Comparison of ENCODE assay signal across 10 cellular contexts in the genomic region with DNA sequence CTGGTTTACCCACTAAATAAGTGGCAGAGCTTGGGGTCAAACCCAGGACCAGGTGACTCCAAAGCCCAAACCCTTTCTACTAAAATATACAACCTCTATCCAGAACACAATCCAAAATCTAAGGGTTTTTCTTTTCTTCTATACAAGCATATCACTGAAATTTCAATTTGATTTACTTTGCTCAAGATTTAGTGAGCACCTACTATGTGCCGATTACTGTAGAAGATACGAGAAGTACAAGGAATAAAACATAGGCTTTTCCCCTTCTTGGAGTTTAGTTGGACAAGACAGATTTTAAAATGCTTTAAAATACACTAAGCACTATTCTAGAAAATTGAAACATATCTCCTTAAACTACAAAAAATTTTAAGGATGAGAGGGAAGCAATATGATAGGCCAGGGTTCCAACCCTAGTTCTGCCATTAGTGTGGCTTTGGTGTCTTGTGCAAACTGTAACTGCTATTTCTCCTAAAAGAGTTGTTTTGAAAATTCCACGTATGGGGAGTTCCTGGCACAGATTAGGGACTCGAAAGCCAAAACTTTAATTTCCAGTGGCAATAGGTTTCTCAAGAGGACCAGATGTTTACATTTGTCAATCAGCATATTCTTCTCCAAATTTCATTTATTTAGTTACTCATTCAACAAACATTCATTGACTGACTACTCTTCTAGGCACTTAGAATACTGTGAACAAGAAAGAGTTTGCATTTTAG. TPM values are rescaled to one million over a fixed set of nuclear protein-coding genes. Genes with fewer than 3 reads are reported as not detected.
A peak's percentile ranks its signal among the peaks of the same experiment; 100 is the strongest.
DNase-seq lines count a peak whose midpoint lies in the region; ATAC-seq and TF ChIP-seq lines count a peak whose summit lies in the region.
"Had no signal": no experiment of that assay in that cellular context is flagged by ENCODE, and none has a peak within 500 bp of the region (broad histone marks: within the 10 kb centered on the region; RNA-seq: fewer than 3 reads in every experiment).

No MANE protein-coding gene starts in this region.

- no peak for TF ChIP-seq POLR2A in gastrocnemius medialis (IDR thresholded peaks at IDR 0.05)

- ATAC-seq in gastrocnemius medialis (no peak), GM21717 (IDR thresholded peaks at IDR 0.05; ENCODE audit: unreplicated experiment) (no peak), GM19463 (IDR thresholded peaks at IDR 0.05; ENCODE audit: unreplicated experiment) (no peak)
- ATAC-seq: activated T-cell treated with anti-CD3 and anti-CD28 coated beads, Interleukin-2, amount 50 U/mL, for 4 hours had no signal

- in situ Hi-C loops in gastrocnemius medialis (cut with MboI; ENCODE audit: low sequenced_read_pairs in 4 of 4): no loop called here

- H3K27ac ChIP-seq in OCI-LY3 (ENCODE audit: low read length): no peak overlapping the region
- H3K27ac ChIP-seq in gastrocnemius medialis: peak overlapping the region; percentile 2 to 95 (median 91)

- H3K4me1 ChIP-seq in OCI-LY3 (ENCODE audit: low read length): peaks cover 14% of the 10 kb centered on the region
- H3K4me1 ChIP-seq in gastrocnemius medialis: peaks cover 33 to 37% of the 10 kb centered on the region in 2 donors

- H3K4me3 ChIP-seq in OCI-LY3 (ENCODE audit: low read length): no peak overlapping the region
- H3K4me3 ChIP-seq in epithelial cell of proximal tubule (ENCODE audit: low read depth, low read length): peak overlapping the region; percentile 67
- H3K4me3 ChIP-seq in gastrocnemius medialis: no peak overlapping the region

- H3K9ac ChIP-seq in OCI-LY3 (ENCODE audit: low read length): no peak overlapping the region

- H3K79me2 ChIP-seq in OCI-LY3 (ENCODE audit: low read length): peaks cover 42% of the 10 kb centered on the region

- 0 out of 2 replicates have a peak overlapping the region, but pooled peaks have one; percentile 87 for H3K4me2 ChIP-seq in OCI-LY3 (ENCODE audit: low read length)

- TF ChIP-seq CTCF in OCI-LY3 (IDR thresholded peaks at IDR 0.05; ENCODE audit: low read depth, low read length) (no peak), epithelial cell of proximal tubule (conservative IDR thresholded peaks at IDR 0.05; ENCODE audit: low read depth, low read length) (no peak), gastrocnemius medialis (IDR thresholded peaks at IDR 0.05 in 4 of 5, conservative IDR thresholded peaks at IDR 0.05 in 1 of 5) (no peak)

- H3K36me3 ChIP-seq in OCI-LY3 (replicated peaks; ENCODE audit: low read depth, low read length): peaks cover 10% of the 10 kb centered on the region
- H3K36me3 ChIP-seq in gastrocnemius medialis: peaks cover 0 to 11% of the 10 kb centered on the region in 2 donors

- H3K9me3 ChIP-seq in OCI-LY3 (ENCODE audit: insufficient read depth, low read length) (no peaks in the 10 kb centered on the region), gastrocnemius medialis (no peaks in the 10 kb centered on the region)

- DNase-seq in ELR (ENCODE audit: low read depth) (peak; percentile 66), epithelial cell of proximal tubule (ENCODE audit: low read depth) (no peak), gastrocnemius medialis (no peak), UCSD-AML1 (lab: John Stamatoyannopoulos, UW; ENCODE audit: unreplicated experiment) (no peak)
- DNase-seq in activated CD4-positive, alpha-beta T cell treated with anti-CD3 and anti-CD28 coated beads for 4 hours: no peak
- DNase-seq: activated T-cell treated with anti-CD3 and anti-CD28 coated beads, Interleukin-2, amount 50 U/mL, for 4 hours; NCI-H1436 had no signal

- H3K27me3 ChIP-seq in OCI-LY3 (ENCODE audit: low read depth, low read length): no peaks in the 10 kb centered on the region
- H3K27me3 ChIP-seq in gastrocnemius medialis: no peaks in the 10 kb centered on the region

- H4K20me1 ChIP-seq in OCI-LY3 (ENCODE audit: insufficient read depth, low read length): peaks cover 6% of the 10 kb centered on the region

- no peak overlapping the region for H2AFZ ChIP-seq in OCI-LY3 (ENCODE audit: low read depth, low read length)

- intact Hi-C loops in gastrocnemius medialis (cut with DNase I; ENCODE audit: low total_unique reads): loop anchor here (2.0 to 5.0 kb wide), 2 partner anchors 17 to 701 kb away; partner anchors contain the start of gene GPR135

RNA-seq across cellular contexts. Expression of gene L3HYPDH, which starts 2.6 kb away (rescaled TPM):
- total RNA-seq in epithelial cell of proximal tubule (19.5 and 28.7 TPM in 2 replicates), gastrocnemius medialis (10 to 100 TPM; 13.0 to 34.6 (median 22.5) TPM)

RNA-seq across cellular contexts. Expression of gene JKAMP, which starts 2.8 kb away (rescaled TPM):
- total RNA-seq in epithelial cell of proximal tubule (57.1 and 59.3 TPM in 2 replicates), gastrocnemius medialis (10 to 100 TPM; 30.1 to 43.9 (median 34.0) TPM)

RNA-seq across cellular contexts. Expression of gene GPR135, which starts 16.4 kb away (rescaled TPM):
- 0.87 and 1.3 TPM in 2 replicates for total RNA-seq in epithelial cell of proximal tubule
- total RNA-seq in gastrocnemius medialis: 1 to 10 TPM; 1.6 to 3.8 (median 1.6) TPM
